Comparison of ENCODE assay signal across 14 cellular contexts in the genomic region with DNA sequence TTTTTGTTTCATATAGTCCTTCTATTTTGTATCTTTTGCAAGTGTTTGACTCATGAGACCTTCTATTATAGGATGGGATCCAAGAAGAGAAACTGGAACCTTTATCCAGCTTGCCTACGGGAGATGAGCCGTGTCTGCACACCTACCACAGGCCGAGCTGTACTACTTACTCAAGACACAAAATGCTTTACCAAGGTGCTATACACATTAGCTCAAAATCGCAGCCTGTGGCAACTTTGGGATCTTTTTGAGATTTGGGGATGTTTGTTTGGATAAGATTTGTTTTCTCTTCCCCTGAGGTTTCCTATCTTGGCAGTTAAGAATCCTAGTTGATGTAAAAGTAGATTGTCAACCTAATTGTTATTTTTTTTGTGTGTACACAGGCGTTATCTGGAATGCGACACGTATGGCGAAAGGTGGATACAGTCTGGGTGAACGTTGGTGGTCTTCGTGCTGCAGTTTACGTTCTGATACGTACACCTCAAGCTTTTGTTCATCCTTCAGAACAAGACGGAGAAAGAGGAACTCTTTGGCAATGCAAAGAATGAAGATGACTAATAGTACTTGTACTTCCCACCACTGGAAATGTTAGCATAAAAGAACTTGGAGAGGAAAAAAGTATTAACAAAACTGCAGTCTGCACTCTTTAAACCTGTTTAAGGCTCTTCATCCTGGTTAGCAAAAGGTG. TPM values are rescaled to one million over a fixed set of nuclear protein-coding genes. Genes with fewer than 3 reads are reported as not detected.
A peak's percentile ranks its signal among the peaks of the same experiment; 100 is the strongest.
DNase-seq lines count a peak whose midpoint lies in the region; ATAC-seq and TF ChIP-seq lines count a peak whose summit lies in the region.
"Had no signal": no experiment of that assay in that cellular context is flagged by ENCODE, and none has a peak within 500 bp of the region (broad histone marks: within the 10 kb centered on the region; RNA-seq: fewer than 3 reads in every experiment).

No MANE protein-coding gene starts in this region.

- POLR2A ChIA-PET in Panc1 (lab: Charles Lee): no interaction called here

- no peaks in the 10 kb centered on the region for H3K4me1 ChIP-seq in Panc1 (ENCODE audit: control insufficient read depth, insufficient read depth, low read length)
- no peaks in the 10 kb centered on the region for H3K4me1 ChIP-seq in trophoblast cell (ENCODE audit: control insufficient read depth in 1 of 2, insufficient read depth in 2 of 2, low read length in 2 of 2)
- H3K4me1 ChIP-seq: tibial nerve had no signal

- H3K9me3 ChIP-seq in Panc1 (ENCODE audit: control insufficient read depth, insufficient read depth, low read depth, low read length): no peaks in the 10 kb centered on the region
- no peaks in the 10 kb centered on the region for H3K9me3 ChIP-seq in trophoblast cell (ENCODE audit: insufficient read depth, low read depth, low read length)
- H3K9me3 ChIP-seq: tibial nerve had no signal

- peak overlapping the region; percentile 28 for H4K8ac ChIP-seq in trophoblast cell (ENCODE audit: low read depth, low read length)

- peak; percentile 52 for DNase-seq in SIG-M5 treated with dmso at 0.1 percent for 504 hours (lab: John Stamatoyannopoulos, UW; ENCODE audit: unreplicated experiment)
- DNase-seq in SIG-M5 (lab: John Stamatoyannopoulos, UW): no peak
- DNase-seq in Panc1 (ENCODE audit: low read depth, low spot score): no peak
- DNase-seq in trophoblast cell: peak in 1 of 2 donors; percentile 50
- no peak for DNase-seq in stimulated activated CD4-positive, alpha-beta T cell treated with anti-CD3 and anti-CD28 coated beads, Interleukin-1b, Interleukin-23, amount 100 ng/mL, for 48 hours
- DNase-seq: 8988T; activated CD4-positive, alpha-beta T cell treated with anti-CD3 and anti-CD28 coated beads for 4 hours; amniotic stem cell; EL; NCI-H2227 treated with DMSO at 0.1 percent for 48 hours had no signal

- no peak overlapping the region for H2AFZ ChIP-seq in trophoblast cell (ENCODE audit: insufficient read depth, low read length, poor library complexity)

- no peak overlapping the region for H3K18ac ChIP-seq in trophoblast cell (ENCODE audit: low read length)

- H3K27me3 ChIP-seq in Panc1 (ENCODE audit: control insufficient read depth, insufficient read depth, low read length) (no peaks in the 10 kb centered on the region), trophoblast cell (ENCODE audit: insufficient read depth, low read length) (no peaks in the 10 kb centered on the region)
- H3K27me3 ChIP-seq: tibial nerve had no signal

- no peak overlapping the region for H3K14ac ChIP-seq in trophoblast cell (ENCODE audit: low read length)

- H4K12ac ChIP-seq in trophoblast cell (ENCODE audit: low read depth, low read length): no peak overlapping the region

- no CpG with 5 or more reads among the region's 13 CpGs for WGBS in trophoblast cell (ENCODE audit: extremely low coverage, insufficient coverage, insufficient read length)

- no TSS peak for BruUV-seq in Panc1 (replicated peaks; lab: Mats Ljungman, UMichigan)

- H2BK5ac ChIP-seq in trophoblast cell (ENCODE audit: low read depth, low read length, poor library complexity): no peak overlapping the region

- H3K27ac ChIP-seq in Panc1 (ENCODE audit: low read length): peak overlapping the region; percentile 29; the same call in 1 of the 2 replicates
- no peak overlapping the region for H3K27ac ChIP-seq in trophoblast cell (ENCODE audit: low read depth, low read length)
- H3K27ac ChIP-seq: tibial nerve had no signal

- in situ Hi-C loops in Panc1 (cut with HindIII; ENCODE audit: low pct_unique_long_range_greater_than_20kb, low sequenced_read_pairs): no loop called here

- no peak overlapping the region for H3K4ac ChIP-seq in trophoblast cell (ENCODE audit: low read depth, low read length)

- no peak overlapping the region for H4K91ac ChIP-seq in trophoblast cell (ENCODE audit: low read depth, low read length)

- H3K79me2 ChIP-seq in trophoblast cell (ENCODE audit: control insufficient read depth, insufficient read depth, low read length, poor library complexity): no peaks in the 10 kb centered on the region

- no peak overlapping the region for H2AK5ac ChIP-seq in trophoblast cell (ENCODE audit: low read length)

- peaks cover 31% of the 10 kb centered on the region for H3K36me3 ChIP-seq in Panc1 (ENCODE audit: control insufficient read depth, insufficient read depth, low read length)
- peaks cover 10 to 32% of the 10 kb centered on the region in 2 experiments for H3K36me3 ChIP-seq in trophoblast cell (ENCODE audit: control insufficient read depth in 1 of 2, insufficient read depth in 2 of 2, low read length in 2 of 2)

- no peak overlapping the region for H3K9ac ChIP-seq in trophoblast cell (ENCODE audit: low read length)

- H2BK120ac ChIP-seq in trophoblast cell (ENCODE audit: insufficient read depth, low read length, poor library complexity): no peak overlapping the region

- ATAC-seq in Panc1 (no peak), esophagus mucosa (peak; percentile 48), GM18511 (IDR thresholded peaks at IDR 0.05; ENCODE audit: unreplicated experiment) (no peak), GM21723 (IDR thresholded peaks at IDR 0.05; ENCODE audit: unreplicated experiment) (no peak)

- H2BK12ac ChIP-seq in trophoblast cell (ENCODE audit: low read length): no peak overlapping the region

- no peaks in the 10 kb centered on the region for H3K79me1 ChIP-seq in trophoblast cell (ENCODE audit: low read length)

- CTCF ChIA-PET in Panc1 (lab: Charles Lee): no interaction called here

- intact Hi-C loops in Panc1 (cut with micrococcal nuclease; ENCODE audit: unreplicated experiment): no loop called here

- H3K4me2 ChIP-seq in trophoblast cell (ENCODE audit: low read length): no peak overlapping the region

- H3K23ac ChIP-seq in trophoblast cell (ENCODE audit: low read length): no peak overlapping the region

- H3K4me3 ChIP-seq in Panc1 (ENCODE audit: low read depth in 2 of 2, low read length in 2 of 2) (no peak overlapping the region), trophoblast cell (ENCODE audit: low read depth, low read length) (no peak overlapping the region)
- H3K4me3 ChIP-seq: tibial nerve had no signal

- TF ChIP-seq CTCF in Panc1 (IDR thresholded peaks at IDR 0.05): no peak

RNA-seq across cellular contexts. Expression of a gene that starts 13.1 kb away (rescaled TPM):
- total RNA-seq in Panc1 (2021; ENCODE audit: unreplicated experiment) (69.4 TPM), esophagus mucosa (62.5 TPM)
- 34.1 TPM for polyA plus RNA-seq in Panc1 (2012; ENCODE audit: insufficient read length)
- 193 and 197 TPM in 2 replicates for polyA plus RNA-seq in trophoblast cell (2013)

RNA-seq across cellular contexts. Expression of a gene that starts 21.4 kb away (rescaled TPM):
- total RNA-seq in Panc1 (2021; ENCODE audit: unreplicated experiment) (43.5 TPM), esophagus mucosa (29.1 TPM)
- polyA plus RNA-seq in Panc1 (2012; ENCODE audit: insufficient read length): 38.6 TPM
- 25.9 and 28.3 TPM in 2 replicates for polyA plus RNA-seq in trophoblast cell (2013)
